ENCODE assay signal across 26 cellular contexts in the genomic region with DNA sequence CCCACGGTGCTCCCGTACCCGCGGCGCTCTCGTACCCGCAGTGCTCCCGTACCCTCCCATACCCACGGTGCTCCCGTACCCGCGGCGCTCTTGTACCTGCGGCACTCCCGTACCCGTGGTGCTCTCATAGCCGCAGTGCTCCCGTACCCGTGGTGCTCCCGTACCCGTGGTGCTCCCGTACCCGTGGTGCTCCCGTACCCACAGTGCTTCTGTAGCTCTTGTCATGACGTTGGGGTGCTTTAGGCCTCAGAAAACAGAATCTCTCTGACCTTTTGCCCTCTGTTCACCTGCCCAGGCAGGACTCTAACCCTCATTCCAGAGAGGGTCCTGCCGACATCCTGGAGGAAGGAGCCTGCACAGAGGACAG. TPM values are rescaled to one million over a fixed set of nuclear protein-coding genes. Genes with fewer than 3 reads are reported as not detected.
DNase-seq lines count a peak whose midpoint lies in the region; ATAC-seq, FAIRE-seq and TF ChIP-seq lines count a peak whose summit lies in the region.
"Had no signal": no experiment of that assay in that cellular context is flagged by ENCODE, and none has a peak within 500 bp of the region (broad histone marks: within the 10 kb centered on the region; RNA-seq: fewer than 3 reads in every experiment).

No MANE protein-coding gene starts in this region.

- no CpG with 5 or more reads among the region's 26 CpGs for WGBS in mesendoderm (ENCODE audit: extremely low coverage, insufficient coverage, low lambda C conversion rate)

- H3K27ac Mint-ChIP-seq in activated CD8-positive, alpha-beta memory T cell treated with anti-CD3 and anti-CD28 coated beads, Interleukin-2, amount 10 ng/mL, durations not matched to agents 7 days and 5 days, result no peak overlapping the region
- H3K27ac Mint-ChIP-seq in CD4-positive, alpha-beta T cell, result peak overlapping the region; percentile 53
- H3K27ac Mint-ChIP-seq in progenitor cell of endocrine pancreas, result peak overlapping the region; percentile 45
- H3K27ac Mint-ChIP-seq: HFFc6 had no signal

- ATAC-seq in activated CD8-positive, alpha-beta memory T cell treated with anti-CD3 and anti-CD28 coated beads, Interleukin-2, amount 10 ng/mL, durations not matched to agents 7 days and 5 days, result no peak
- ATAC-seq in CD4-positive, alpha-beta T cell (ENCODE audit: poor library complexity), result no peak
- ATAC-seq: Panc1 had no signal

- no peak for FAIRE-seq in GM12892 (lab: Jason Lieb, UNC)
- FAIRE-seq: GM19239, H1 had no signal

- H3K27ac ChIP-seq in CD4-positive, alpha-beta T cell (ENCODE audit: low read depth, low read length), result no peak overlapping the region
- no peak overlapping the region for H3K27ac ChIP-seq in coronary artery
- H3K27ac ChIP-seq in mesendoderm (ENCODE audit: low read depth, low read length), result no peak overlapping the region

- no peak overlapping the region for H3K4me2 ChIP-seq in mesendoderm (ENCODE audit: low read length)

- no peaks in the 10 kb centered on the region for H3K9me3 Mint-ChIP-seq in activated CD8-positive, alpha-beta memory T cell treated with anti-CD3 and anti-CD28 coated beads, Interleukin-2, amount 10 ng/mL, durations not matched to agents 7 days and 5 days (ENCODE audit: low read depth)
- H3K9me3 Mint-ChIP-seq in CD4-positive, alpha-beta T cell, result no peaks in the 10 kb centered on the region
- H3K9me3 Mint-ChIP-seq in progenitor cell of endocrine pancreas (ENCODE audit: low read depth), result peaks cover 3% of the 10 kb centered on the region
- H3K9me3 Mint-ChIP-seq: CD8-positive, alpha-beta memory T cell had no signal

- TF ChIP-seq POLR2A in GM12892 (IDR thresholded peaks at IDR 0.05; ENCODE audit: low read depth, low read length), result no peak

- H3K27me3 Mint-ChIP-seq in activated CD8-positive, alpha-beta memory T cell treated with anti-CD3 and anti-CD28 coated beads, Interleukin-2, amount 10 ng/mL, durations not matched to agents 7 days and 5 days, result no peaks in the 10 kb centered on the region
- H3K27me3 Mint-ChIP-seq in CD4-positive, alpha-beta T cell, result peaks cover 4% of the 10 kb centered on the region
- no peaks in the 10 kb centered on the region for H3K27me3 Mint-ChIP-seq in progenitor cell of endocrine pancreas
- H3K27me3 Mint-ChIP-seq: CD8-positive, alpha-beta memory T cell had no signal

- H3K79me1 ChIP-seq in mesendoderm (ENCODE audit: low read length), result no peaks in the 10 kb centered on the region

- no peak overlapping the region for H4K5ac ChIP-seq in mesendoderm (ENCODE audit: low read length)

- H2BK120ac ChIP-seq in mesendoderm (ENCODE audit: low read depth, low read length), result no peak overlapping the region

- no peak overlapping the region for H2BK15ac ChIP-seq in mesendoderm (replicated peaks; ENCODE audit: low read depth)

- no peak overlapping the region for H3K18ac ChIP-seq in mesendoderm (ENCODE audit: low read length)

- H3K4me3 ChIP-seq in coronary artery (no peak overlapping the region), mesendoderm (ENCODE audit: low read length) (no peak overlapping the region)
- H3K4me3 ChIP-seq: MG63 had no signal

- H2AK5ac ChIP-seq in mesendoderm (ENCODE audit: low read length), result no peak overlapping the region

- no peaks in the 10 kb centered on the region for H3K79me2 ChIP-seq in mesendoderm (ENCODE audit: control insufficient read depth, insufficient read depth, low read length)

- H2BK5ac ChIP-seq in mesendoderm (ENCODE audit: low read length), result no peak overlapping the region

- no peak overlapping the region for H4K8ac ChIP-seq in mesendoderm (ENCODE audit: low read depth, low read length)

- H3K23ac ChIP-seq in mesendoderm (ENCODE audit: low read length), result no peak overlapping the region

- H3K9ac ChIP-seq in mesendoderm (ENCODE audit: low read length), result no peak overlapping the region

- no peak overlapping the region for H3K4me3 Mint-ChIP-seq in activated CD8-positive, alpha-beta memory T cell treated with anti-CD3 and anti-CD28 coated beads, Interleukin-2, amount 10 ng/mL, durations not matched to agents 7 days and 5 days
- H3K4me3 Mint-ChIP-seq in CD4-positive, alpha-beta T cell, result no peak overlapping the region
- no peak overlapping the region for H3K4me3 Mint-ChIP-seq in progenitor cell of endocrine pancreas (ENCODE audit: low read depth)
- H3K4me3 Mint-ChIP-seq: HFFc6 had no signal

- peak; percentile 34 for DNase-seq in activated CD8-positive, alpha-beta memory T cell treated with anti-CD3 and anti-CD28 coated beads, Interleukin-2, amount 10 ng/mL, durations not matched to agents 7 days and 5 days
- no peak for DNase-seq in activated CD8-positive, alpha-beta memory T cell treated with anti-CD3 and anti-CD28 coated beads, Interleukin-2, amount 50 U/mL, for 48 hours
- no peak for DNase-seq in CD4-positive, alpha-beta T cell
- DNase-seq in coronary artery (ENCODE audit: low spot score), result peak; percentile 50
- DNase-seq in progenitor cell of endocrine pancreas (ENCODE audit: low spot score, unreplicated experiment), result no peak
- no peak for DNase-seq in activated effector memory CD4-positive, alpha-beta T cell treated with Interleukin-2 at 50 U/mL for 16 hours
- no peak for DNase-seq in mesendoderm
- no peak for DNase-seq in GM12892 (ENCODE audit: insufficient read length)
- DNase-seq: AML-193; C1 segment of cervical spinal cord; CD8-positive, alpha-beta memory T cell; DMS53; EL; GF-D8; HFFc6; MG63; NCI-H1417; NCI-H1694 treated with DMSO at 0.1 percent for 48 hours; NCI-H2081 treated with DMSO at 0.1 percent for 48 hours; NCI-H2171 treated with DMSO at 0.1 percent for 48 hours; NCI-H524 treated with DMSO at 0.1 percent for 48 hours; NCI-H82 had no signal

- peaks cover 26% of the 10 kb centered on the region for H3K4me1 Mint-ChIP-seq in activated CD8-positive, alpha-beta memory T cell treated with anti-CD3 and anti-CD28 coated beads, Interleukin-2, amount 10 ng/mL, durations not matched to agents 7 days and 5 days
- H3K4me1 Mint-ChIP-seq in CD4-positive, alpha-beta T cell (ENCODE audit: low read depth), result peaks cover 25% of the 10 kb centered on the region
- no peaks in the 10 kb centered on the region for H3K4me1 Mint-ChIP-seq in progenitor cell of endocrine pancreas (ENCODE audit: low read depth)

- POLR2A ChIA-PET in CD4-positive, alpha-beta T cell (lab: Charles Lee), result no interaction called here

- H3K36me3 ChIP-seq in mesendoderm (ENCODE audit: control insufficient read depth, insufficient read depth, low read length), result no peaks in the 10 kb centered on the region

- peaks cover 27% of the 10 kb centered on the region for H3K36me3 Mint-ChIP-seq in activated CD8-positive, alpha-beta memory T cell treated with anti-CD3 and anti-CD28 coated beads, Interleukin-2, amount 10 ng/mL, durations not matched to agents 7 days and 5 days
- H3K36me3 Mint-ChIP-seq in CD4-positive, alpha-beta T cell (ENCODE audit: low read depth), result peaks cover 49% of the 10 kb centered on the region
- peaks cover 39% of the 10 kb centered on the region for H3K36me3 Mint-ChIP-seq in progenitor cell of endocrine pancreas (ENCODE audit: insufficient read depth)

- TF ChIP-seq CTCF in CD4-positive, alpha-beta T cell (IDR thresholded peaks at IDR 0.05), result no peak
- no peak for TF ChIP-seq CTCF in coronary artery (IDR thresholded peaks at IDR 0.05)
- TF ChIP-seq CTCF in progenitor cell of endocrine pancreas (IDR thresholded peaks at IDR 0.05; ENCODE audit: unreplicated experiment), result no peak

- intact Hi-C loops in CD4-positive, alpha-beta T cell (cut with DNase I, micrococcal nuclease), result loop anchor here in 1 of 2 experiments (10.0 kb wide), 1 partner anchor 49 kb away; a partner anchor contains a TSS

- H3K9me3 ChIP-seq in CD4-positive, alpha-beta T cell (ENCODE audit: control insufficient read depth, low read length), result no peaks in the 10 kb centered on the region
- H3K9me3 ChIP-seq: MG63 had no signal

- H3K27me3 ChIP-seq in CD4-positive, alpha-beta T cell (ENCODE audit: control insufficient read depth, insufficient read depth, low read length), result no peaks in the 10 kb centered on the region
- H3K27me3 ChIP-seq in mesendoderm (ENCODE audit: insufficient read depth, low read length, poor library complexity), result no peaks in the 10 kb centered on the region
- H3K27me3 ChIP-seq: MG63 had no signal

- H3K4ac ChIP-seq in mesendoderm (ENCODE audit: low read depth, low read length), result no peak overlapping the region

- CTCF ChIA-PET in activated CD8-positive, alpha-beta memory T cell treated with anti-CD3 and anti-CD28 coated beads, Interleukin-2, amount 10 ng/mL, durations not matched to agents 7 days and 5 days (lab: Charles Lee), result no interaction called here
- CTCF ChIA-PET in CD4-positive, alpha-beta T cell (lab: Charles Lee), result no interaction called here

- H3K56ac ChIP-seq in mesendoderm (ENCODE audit: low read length), result no peak overlapping the region

- no peaks in the 10 kb centered on the region for H3K4me1 ChIP-seq in mesendoderm (ENCODE audit: control insufficient read depth, low read depth, low read length)

RNA-seq across cellular contexts. Expression of a gene that starts 35.3 kb away (rescaled TPM):
- total RNA-seq in activated CD8-positive, alpha-beta memory T cell treated with anti-CD3 and anti-CD28 coated beads, Interleukin-2, amount 10 ng/mL, durations not matched to agents 7 days and 5 days, result 10 to 100 TPM; 23.4 TPM
- 10 to 100 TPM; 44.5 to 44.8 TPM for total RNA-seq in CD4-positive, alpha-beta T cell
- 31.0 and 31.6 TPM in 2 replicates for total RNA-seq in progenitor cell of endocrine pancreas
- 5.5 TPM for polyA plus RNA-seq in mesendoderm (2013, experiment 1 of 2)
- polyA plus RNA-seq in mesendoderm (2013, experiment 2 of 2), result 5.6 TPM
- polyA plus RNA-seq in GM12892 (2012; ENCODE audit: missing spikeins), result 20.1 TPM

RNA-seq across cellular contexts. Expression of a gene that starts 48.3 kb away (rescaled TPM):
- total RNA-seq in activated CD8-positive, alpha-beta memory T cell treated with anti-CD3 and anti-CD28 coated beads, Interleukin-2, amount 10 ng/mL, durations not matched to agents 7 days and 5 days, result 1 to 10 TPM; 1.1 to 5.0 TPM
- 10 to 100 TPM; 42.6 to 42.7 TPM for total RNA-seq in CD4-positive, alpha-beta T cell
- total RNA-seq in progenitor cell of endocrine pancreas, result 7.0 and 8.0 TPM in 2 replicates
- polyA plus RNA-seq in mesendoderm (2013, experiment 1 of 2), result 0.18 TPM
- polyA plus RNA-seq in mesendoderm (2013, experiment 2 of 2), result 0.08 TPM
- polyA plus RNA-seq in GM12892 (2012; ENCODE audit: missing spikeins), result 8.9 TPM
- total RNA-seq: LHCN-M2 had no signal

Comparison
In these comparisons a context has a peak if more than half of its experiments do, and no peak if none do; other contexts are left out.
1. DNase-seq: peak in activated CD8-positive, alpha-beta memory T cell treated with anti-CD3 and anti-CD28 coated beads, Interleukin-2, amount 10 ng/mL, durations not matched to agents 7 days and 5 days (single experiment) and coronary artery (single experiment); none in activated CD8-positive, alpha-beta memory T cell treated with anti-CD3 and anti-CD28 coated beads, Interleukin-2, amount 50 U/mL, for 48 hours (single experiment), CD4-positive, alpha-beta T cell (0 of 10), progenitor cell of endocrine pancreas (single experiment), activated effector memory CD4-positive, alpha-beta T cell treated with Interleukin-2 at 50 U/mL for 16 hours (single experiment), mesendoderm (single experiment) and GM12892 (single experiment).